15 cellular contexts compared by ENCODE assay signal in genomic region chr3:23590424-23590823, GRCh38.
"Had no signal": no experiment of that assay in that cellular context is flagged by ENCODE, and none has a peak within 500 bp of the region (broad histone marks: within the 10 kb centered on the region; RNA-seq: fewer than 3 reads in every experiment).

No MANE protein-coding gene starts in this region.

- H3K36me3 ChIP-seq: esophagus squamous epithelium, upper lobe of right lung had no signal

- H3K27ac Mint-ChIP-seq: activated CD4-positive, alpha-beta memory T cell treated with anti-CD3 and anti-CD28 coated beads, Interleukin-2, amount 10 ng/mL, durations not matched to agents 7 days and 5 days; immature natural killer cell; nephron progenitor cell had no signal

- H3K4me3 Mint-ChIP-seq: activated CD4-positive, alpha-beta memory T cell treated with anti-CD3 and anti-CD28 coated beads, Interleukin-2, amount 10 ng/mL, durations not matched to agents 7 days and 5 days; immature natural killer cell; nephron progenitor cell; stimulated activated naive CD8-positive, alpha-beta T cell treated with anti-CD3 and anti-CD28 coated beads, Interleukin-15, amount 100 ng/mL, for 72 hours had no signal

- H3K4me3 ChIP-seq: esophagus squamous epithelium, testis, upper lobe of right lung had no signal

- ATAC-seq: left colon; stimulated activated naive CD8-positive, alpha-beta T cell treated with anti-CD3 and anti-CD28 coated beads, Interleukin-15, amount 100 ng/mL, for 72 hours; upper lobe of right lung had no signal

- H3K27me3 ChIP-seq: esophagus squamous epithelium, testis, upper lobe of right lung had no signal

- H3K9me3 ChIP-seq: esophagus squamous epithelium, testis, upper lobe of right lung had no signal

- DNase-seq: activated CD4-positive, alpha-beta memory T cell treated with anti-CD3 and anti-CD28 coated beads, Interleukin-2, amount 10 ng/mL, durations not matched to agents 7 days and 5 days; aorta; esophagus squamous epithelium; foreskin fibroblast; glutamatergic neuron; immature natural killer cell; left colon; mammary epithelial cell; nephron progenitor cell; stimulated activated CD4-positive, alpha-beta T cell treated with anti-CD3 and anti-CD28 coated beads, Interleukin-4, amount 100 ng/mL, for 1 hour; stimulated activated CD8-positive, alpha-beta memory T cell treated with anti-CD3 and anti-CD28 coated beads, Interleukin-4, amount 100 ng/mL, for 48 hours; stimulated activated naive CD8-positive, alpha-beta T cell treated with anti-CD3 and anti-CD28 coated beads, Interleukin-15, amount 100 ng/mL, for 72 hours; T1000; testis; upper lobe of right lung had no signal

- H3K36me3 Mint-ChIP-seq: immature natural killer cell had no signal

- H3K27ac ChIP-seq: esophagus squamous epithelium, testis, upper lobe of right lung had no signal

- H3K9me3 Mint-ChIP-seq: activated CD4-positive, alpha-beta memory T cell treated with anti-CD3 and anti-CD28 coated beads, Interleukin-2, amount 10 ng/mL, durations not matched to agents 7 days and 5 days; nephron progenitor cell; stimulated activated naive CD8-positive, alpha-beta T cell treated with anti-CD3 and anti-CD28 coated beads, Interleukin-15, amount 100 ng/mL, for 72 hours had no signal

- H3K4me1 ChIP-seq: esophagus squamous epithelium, testis, upper lobe of right lung had no signal

- H3K27me3 Mint-ChIP-seq: stimulated activated naive CD8-positive, alpha-beta T cell treated with anti-CD3 and anti-CD28 coated beads, Interleukin-15, amount 100 ng/mL, for 72 hours had no signal

- H3K4me1 Mint-ChIP-seq: activated CD4-positive, alpha-beta memory T cell treated with anti-CD3 and anti-CD28 coated beads, Interleukin-2, amount 10 ng/mL, durations not matched to agents 7 days and 5 days; stimulated activated naive CD8-positive, alpha-beta T cell treated with anti-CD3 and anti-CD28 coated beads, Interleukin-15, amount 100 ng/mL, for 72 hours had no signal
